8 cellular contexts compared by ENCODE assay signal in genomic region chr10:71319800-71320392, GRCh38. TPM values are rescaled to one million over a fixed set of nuclear protein-coding genes. Genes with fewer than 3 reads are reported as not detected.
A peak's percentile ranks its signal among the peaks of the same experiment; 100 is the strongest.
DNase-seq lines count a peak whose midpoint lies in the region; ATAC-seq and TF ChIP-seq lines count a peak whose summit lies in the region.

No MANE protein-coding gene starts in this region.

- peaks cover 14 to 52% (median 27%) of the 10 kb centered on the region in 4 donors for H3K4me1 Mint-ChIP-seq in CD4-positive, alpha-beta memory T cell
- peaks cover 37% of the 10 kb centered on the region for H3K4me1 Mint-ChIP-seq in nephron progenitor cell

- TF ChIP-seq CTCF in colonic mucosa (IDR thresholded peaks at IDR 0.05): no peak
- TF ChIP-seq CTCF in nephron progenitor cell (IDR thresholded peaks at IDR 0.05): no peak

- CTCF ChIA-PET in CD4-positive, alpha-beta memory T cell (lab: Charles Lee; ENCODE audit: partially characterized antibody): interaction anchor here (0.6 to 8.5 kb wide), 19 partner anchors 9 to 728 kb away, joined by 3 to 117 read pairs (median 4); partner anchors contain the start of gene PSAP

- H3K36me3 ChIP-seq in CD4-positive, alpha-beta memory T cell (ENCODE audit: insufficient read depth, low read length): peaks cover under 1% of the 10 kb centered on the region
- no peaks in the 10 kb centered on the region for H3K36me3 ChIP-seq in colonic mucosa

- no peaks in the 10 kb centered on the region for H3K9me3 ChIP-seq in CD4-positive, alpha-beta memory T cell (ENCODE audit: control insufficient read depth in 1 of 2, low read length in 2 of 2)
- H3K9me3 ChIP-seq in colonic mucosa: no peaks in the 10 kb centered on the region

- DNase-seq in CD4-positive, alpha-beta memory T cell: peak in 1 of 5 donors; percentile 24
- no peak for DNase-seq in Jurkat, Clone E6-1 (ENCODE audit: low read depth, low spot score)
- DNase-seq in colonic mucosa: no peak
- no peak for DNase-seq in nephron progenitor cell
- no peak for DNase-seq in erythroblast (lab: John Stamatoyannopoulos, UW)
- DNase-seq in COR-L47 (lab: John Stamatoyannopoulos, UW): no peak
- DNase-seq in NCI-H2171 treated with DMSO at 0.1 percent for 48 hours (lab: John Stamatoyannopoulos, UW): no peak

- H3K9me3 Mint-ChIP-seq in CD4-positive, alpha-beta memory T cell: peaks cover 0 to 3% (median 0%) of the 10 kb centered on the region in 8 donors
- H3K9me3 Mint-ChIP-seq in nephron progenitor cell: no peaks in the 10 kb centered on the region

- H3K9ac ChIP-seq in colonic mucosa (ENCODE audit: low read depth in 2 of 2, low read length in 2 of 2): peak overlapping the region; percentile 67 to 86

- peak overlapping the region; percentile 69 to 80 for H3K4me3 ChIP-seq in CD4-positive, alpha-beta memory T cell (ENCODE audit: low read length in 2 of 2)
- peak overlapping the region; percentile 83 for H3K4me3 ChIP-seq in Jurkat, Clone E6-1 (ENCODE audit: low read length)
- peak overlapping the region; percentile 67 for H3K4me3 ChIP-seq in colonic mucosa

- POLR2A ChIA-PET in CD4-positive, alpha-beta memory T cell (lab: Charles Lee; ENCODE audit: partially characterized antibody): interaction anchor here (0.5 to 3.1 kb wide), 7 partner anchors 12 to 1036 kb away, joined by 3 to 17 read pairs (median 6); partner anchors contain the start of gene VSIR

- peaks cover 14% of the 10 kb centered on the region for H3K4me1 ChIP-seq in CD4-positive, alpha-beta memory T cell (ENCODE audit: insufficient read depth, low read length)
- peaks cover 6% of the 10 kb centered on the region for H3K4me1 ChIP-seq in colonic mucosa

- no peak for TF ChIP-seq POLR2A in erythroblast (IDR thresholded peaks at IDR 0.05; ENCODE audit: low read length)

- peaks cover 20 to 26% of the 10 kb centered on the region in 2 donors for H3K36me3 Mint-ChIP-seq in CD4-positive, alpha-beta memory T cell
- H3K36me3 Mint-ChIP-seq in nephron progenitor cell (ENCODE audit: low read depth): peaks cover 14% of the 10 kb centered on the region

- H3K27ac Mint-ChIP-seq in CD4-positive, alpha-beta memory T cell: peak overlapping the region; percentile 40 to 92 (median 81)
- no peak overlapping the region for H3K27ac Mint-ChIP-seq in nephron progenitor cell

- no peaks in the 10 kb centered on the region for H3K27me3 ChIP-seq in CD4-positive, alpha-beta memory T cell (ENCODE audit: insufficient read depth, low read length)
- H3K27me3 ChIP-seq in colonic mucosa: no peaks in the 10 kb centered on the region

- intact Hi-C loops in CD4-positive, alpha-beta memory T cell (cut with micrococcal nuclease): loop anchor here (1.0 kb wide), 5 partner anchors 57 to 531 kb away; partner anchors contain the start of gene PSAP
- intact Hi-C loops in colonic mucosa (cut with DNase I): loop anchor here (5.0 to 10.0 kb wide), 2 partner anchors 57 to 175 kb away; no protein-coding TSS in a partner anchor

- ATAC-seq in HG02610 (IDR thresholded peaks at IDR 0.05; ENCODE audit: unreplicated experiment): no peak

- H3K27me3 Mint-ChIP-seq in CD4-positive, alpha-beta memory T cell: no peaks in the 10 kb centered on the region
- H3K27me3 Mint-ChIP-seq in nephron progenitor cell (ENCODE audit: low read depth, poor library complexity): peaks cover 25% of the 10 kb centered on the region

- peak overlapping the region; percentile 87 to 97 (median 92) for H3K4me3 Mint-ChIP-seq in CD4-positive, alpha-beta memory T cell
- peak overlapping the region; percentile 95 for H3K4me3 Mint-ChIP-seq in nephron progenitor cell

- H3K27ac ChIP-seq in CD4-positive, alpha-beta memory T cell (ENCODE audit: low read depth, low read length): peak overlapping the region; percentile 54
- no peak overlapping the region for H3K27ac ChIP-seq in colonic mucosa

RNA-seq across cellular contexts. Expression of gene SLC29A3, which starts 0.8 kb away (rescaled TPM):
- total RNA-seq in CD4-positive, alpha-beta memory T cell: 1 to 10 TPM; 7.0 to 9.1 TPM
- 1 to 10 TPM; 8.0 to 8.5 TPM for polyA plus RNA-seq in CD4-positive, alpha-beta memory T cell
- 13.1 TPM for polyA plus RNA-seq in Jurkat, Clone E6-1 (2012; ENCODE audit: insufficient read depth, insufficient read length)
- 1 to 10 TPM; 3.8 to 6.5 TPM for total RNA-seq in colonic mucosa
